20 cellular contexts compared by ENCODE assay signal in genomic region chr17:40115101-40115436, GRCh38. TPM values are rescaled to one million over a fixed set of nuclear protein-coding genes. Genes with fewer than 3 reads are reported as not detected.
DNase-seq lines count a peak whose midpoint lies in the region; ATAC-seq, FAIRE-seq and TF ChIP-seq lines count a peak whose summit lies in the region.
"Had no signal": no experiment of that assay in that cellular context is flagged by ENCODE, and none has a peak within 500 bp of the region (broad histone marks: within the 10 kb centered on the region; RNA-seq: fewer than 3 reads in every experiment).

No MANE protein-coding gene starts in this region.

- H3K27ac Mint-ChIP-seq in progenitor cell of endocrine pancreas, result peak overlapping the region; percentile 70
- H3K27ac Mint-ChIP-seq: CD4-positive, alpha-beta T cell had no signal

- H3K4me1 Mint-ChIP-seq in progenitor cell of endocrine pancreas (ENCODE audit: low read depth), result peaks cover 45% of the 10 kb centered on the region

- no peak overlapping the region for H4K8ac ChIP-seq in H1 (ENCODE audit: extremely low read depth, insufficient read depth, low read length)

- H2AFZ ChIP-seq in Loucy (ENCODE audit: low read length) (no peak overlapping the region), H1 (ENCODE audit: low read length) (no peak overlapping the region)

- H3K9ac ChIP-seq in Loucy (ENCODE audit: low read depth, low read length, poor library complexity, severe bottlenecking) (peak overlapping the region; percentile 5), H1 (replicated peaks in 1 of 4; ENCODE audit: extremely low read depth in 1 of 4, low read depth in 3 of 4, low read length in 3 of 4) (no peak overlapping the region; a peak in 1 of 7 replicates)

- CTCF ChIA-PET in A549 (lab: Yijun Ruan, JAX) (interaction anchor here (0.6 to 9.4 kb wide), 13 partner anchors 11 to 212 kb away, joined by 4 to 228 read pairs (median 84); partner anchors contain the start of genes CASC3, CSF3, MED24 and MSL1), H1 (lab: Charles Lee; ENCODE audit: partially characterized antibody) (interaction anchor here (0.7 to 8.9 kb wide), 14 partner anchors 14 to 171 kb away, joined by 3 to 135 read pairs (median 21); partner anchors contain the start of genes CSF3 and MSL1)

- TF ChIP-seq CTCF in A549 (IDR thresholded peaks at IDR 0.05) (no peak), Loucy (conservative IDR thresholded peaks at IDR 0.05; ENCODE audit: low read length) (no peak), H1 (IDR thresholded peaks at IDR 0.05; ENCODE audit: control extremely low read depth in 1 of 3, insufficient read depth in 1 of 3, low read depth in 1 of 3, low read length in 3 of 3) (no peak), progenitor cell of endocrine pancreas (IDR thresholded peaks at IDR 0.05; ENCODE audit: unreplicated experiment) (no peak)

- DNase-seq in A549 (ENCODE audit: low read depth in 1 of 2, low spot score in 1 of 2), result no peak
- no peak for DNase-seq in H1 (ENCODE audit: low read depth in 1 of 2, low spot score in 2 of 2)
- no peak for DNase-seq in progenitor cell of endocrine pancreas (ENCODE audit: low spot score, unreplicated experiment)
- no peak for DNase-seq in NCI-H1436 (lab: John Stamatoyannopoulos, UW)
- DNase-seq in NCI-H510A (lab: John Stamatoyannopoulos, UW), result no peak
- DNase-seq in activated CD4-positive, alpha-beta T cell treated with anti-CD3 and anti-CD28 coated beads, Interleukin-2, amount 50 U/mL, for 48 hours, result no peak
- no peak for DNase-seq in pons (ENCODE audit: low spot score)
- DNase-seq: activated CD4-positive, alpha-beta T cell treated with anti-CD3 and anti-CD28 coated beads, Interleukin-2, amount 50 U/mL, for 1 hour; activated naive CD4-positive, alpha-beta T cell treated with anti-CD3 and anti-CD28 coated beads, Interleukin-2, amount 50 U/mL, for 16 hours; CD4-positive, alpha-beta T cell; NCI-H2081 treated with DMSO at 0.1 percent for 48 hours; occipital lobe; upper lobe of left lung had no signal

- POLR2A ChIA-PET in A549 (lab: Yijun Ruan, JAX), result interaction anchor here (1.7 to 7.9 kb wide), 4 partner anchors 9 to 61 kb away, joined by 8 to 173 read pairs (median 62); partner anchors contain the start of genes CASC3, MED24, MSL1 and NR1D1
- POLR2A ChIA-PET in H1 (lab: Charles Lee; ENCODE audit: partially characterized antibody), result interaction anchor here (0.6 to 16.7 kb wide), 10 partner anchors 8 to 1581 kb away, joined by 3 to 399 read pairs (median 5); partner anchors contain the start of genes CASC3, MED24, MSL1 and NR1D1

- H3K23ac ChIP-seq in H1 (ENCODE audit: insufficient read length), result no peak overlapping the region

- H3K4me2 ChIP-seq in A549 (peak overlapping the region; percentile 87; the same call in 1 of the 3 replicates), Loucy (ENCODE audit: low read depth, low read length, poor library complexity, severe bottlenecking) (no peak overlapping the region), H1 (ENCODE audit: insufficient read depth in 1 of 2, low read depth in 2 of 2, low read length in 2 of 2) (no peak overlapping the region)

- H4K20me1 ChIP-seq in Loucy (ENCODE audit: insufficient read depth, low read length, poor library complexity, severe bottlenecking) (no peaks in the 10 kb centered on the region), H1 (replicated peaks in 1 of 2; ENCODE audit: control insufficient read depth in 1 of 2, insufficient read depth in 2 of 2, low read length in 2 of 2) (no peaks in the 10 kb centered on the region)

- H3K27me3 ChIP-seq in Loucy (ENCODE audit: insufficient read depth, low read length, poor library complexity, severe bottlenecking) (no peaks in the 10 kb centered on the region), H1 (replicated peaks in 1 of 4; ENCODE audit: control insufficient read depth in 3 of 4, extremely low read depth in 1 of 4, insufficient read depth in 3 of 4, low read length in 3 of 4) (no peaks in the 10 kb centered on the region)
- H3K27me3 ChIP-seq: brain microvascular endothelial cell, gastroesophageal sphincter, upper lobe of left lung had no signal

- no peak overlapping the region for H3K18ac ChIP-seq in H1 (ENCODE audit: extremely low read depth, low read length)

- no peak overlapping the region for H3K4ac ChIP-seq in H1 (replicated peaks; ENCODE audit: insufficient read length, low read depth, low read length)

- H3F3A ChIP-seq in Loucy (ENCODE audit: low read depth), result no peaks in the 10 kb centered on the region; the same call in 1 of the 2 replicates

- H2BK15ac ChIP-seq in H1 (ENCODE audit: low read length), result no peak overlapping the region

- H3K9me3 ChIP-seq in A549 (no peaks in the 10 kb centered on the region), Loucy (ENCODE audit: insufficient read depth, low read depth, low read length) (no peaks in the 10 kb centered on the region), H1 (ENCODE audit: insufficient read depth in 2 of 2, low read depth in 1 of 2, low read length in 1 of 2) (no peaks in the 10 kb centered on the region)
- H3K9me3 ChIP-seq: gastroesophageal sphincter, upper lobe of left lung had no signal

- no peaks in the 10 kb centered on the region for H3K9me2 ChIP-seq in Loucy (replicated peaks; ENCODE audit: low read depth, low read length)

- H3K14ac ChIP-seq in H1 (ENCODE audit: insufficient read length), result no peak overlapping the region

- no peak overlapping the region for H2BK12ac ChIP-seq in H1 (ENCODE audit: low read depth, low read length)

- H3K23me2 ChIP-seq in H1 (ENCODE audit: low read depth, low read length), result no peaks in the 10 kb centered on the region

- no peaks in the 10 kb centered on the region for H3K27me3 Mint-ChIP-seq in progenitor cell of endocrine pancreas
- H3K27me3 Mint-ChIP-seq: CD4-positive, alpha-beta T cell had no signal

- H3K4me1 ChIP-seq in A549 (peaks cover 47% of the 10 kb centered on the region), Loucy (ENCODE audit: insufficient read depth, low read length, poor library complexity, severe bottlenecking) (peaks cover 40% of the 10 kb centered on the region), H1 (replicated peaks in 1 of 4; ENCODE audit: control insufficient read depth in 3 of 4, insufficient read depth in 4 of 4, low read length in 3 of 4) (peaks cover 18 to 33% (median 26%) of the 10 kb centered on the region in 4 experiments)

- no peaks in the 10 kb centered on the region for H3K9me3 Mint-ChIP-seq in progenitor cell of endocrine pancreas (ENCODE audit: low read depth)
- H3K9me3 Mint-ChIP-seq: CD4-positive, alpha-beta T cell had no signal

- no peaks in the 10 kb centered on the region for H3K36me3 Mint-ChIP-seq in progenitor cell of endocrine pancreas (ENCODE audit: insufficient read depth)

- TF ChIP-seq RAD21 in A549 (conservative IDR thresholded peaks at IDR 0.05 in 1 of 2, IDR thresholded peaks at IDR 0.05 in 1 of 2) (no peak), H1 (IDR thresholded peaks at IDR 0.05 in 1 of 2, conservative IDR thresholded peaks at IDR 0.05 in 1 of 2; ENCODE audit: low read depth in 2 of 2, low read length in 2 of 2) (no peak)

- H2BK20ac ChIP-seq in H1 (ENCODE audit: low read length), result no peak overlapping the region

- H3K4me3 ChIP-seq in A549, result no peak overlapping the region
- no peak overlapping the region for H3K4me3 ChIP-seq in Loucy (ENCODE audit: low read length, poor library complexity, severe bottlenecking)
- no peak overlapping the region for H3K4me3 ChIP-seq in H1 (ENCODE audit: extremely low read depth in 1 of 4, insufficient read depth in 2 of 4, low read depth in 3 of 4, low read length in 4 of 4)
- H3K4me3 ChIP-seq: gastroesophageal sphincter, skin epidermis, upper lobe of left lung had no signal

- WGBS in A549 (ENCODE audit: missing lambda C conversion rate), result 83% methylated on average over 2 of the region's 2 CpGs
- WGBS in H1 (ENCODE audit: extremely low coverage in 1 of 2, insufficient coverage in 1 of 2, insufficient read length in 1 of 2, insufficient replicate concordance in 2 of 2, low coverage in 1 of 2, low lambda C conversion rate in 2 of 2, missing lambda C conversion rate in 1 of 2), 2 experiments, result 67% methylated on average over 2 of the region's 2 CpGs; no CpG with 5 or more reads in 1 of the 2 experiments

- no peak overlapping the region for H2BK5ac ChIP-seq in H1 (ENCODE audit: low read depth, low read length)

- H2AK5ac ChIP-seq in H1 (ENCODE audit: low read depth, low read length), result no peak overlapping the region

- H4K5ac ChIP-seq in H1 (ENCODE audit: insufficient read length, low read depth, low read length), result no peak overlapping the region

- H2BK120ac ChIP-seq in H1 (replicated peaks; ENCODE audit: low read depth, low read length), result no peak overlapping the region

- H3K4me3 Mint-ChIP-seq in progenitor cell of endocrine pancreas (ENCODE audit: low read depth), result no peak overlapping the region

- no peak overlapping the region for H3K56ac ChIP-seq in H1 (replicated peaks; ENCODE audit: insufficient read length, low read depth, low read length)

- FAIRE-seq in A549 (lab: Jason Lieb, UNC) (no peak), H1 (lab: Jason Lieb, UNC) (no peak)
- FAIRE-seq: H54, TTC549 had no signal

- peaks cover 2% of the 10 kb centered on the region; the same call in 1 of the 2 replicates for H3K79me1 ChIP-seq in H1 (ENCODE audit: low read depth, low read length)

- no peak for ATAC-seq in A549
- ATAC-seq: gastroesophageal sphincter, left colon had no signal

- H3K79me2 ChIP-seq in Loucy (ENCODE audit: insufficient read depth, low read length) (peaks cover 4% of the 10 kb centered on the region; the same call in 1 of the 2 replicates), H1 (ENCODE audit: control insufficient read depth in 1 of 2, insufficient read depth in 2 of 2, low read length in 2 of 2) (peaks cover 0 to 4% of the 10 kb centered on the region in 2 experiments; a peak in 3 of 4 replicates)

- TF ChIP-seq EP300 in A549 (IDR thresholded peaks at IDR 0.05) (no peak), H1 (IDR thresholded peaks at IDR 0.05; ENCODE audit: borderline replicate concordance in 1 of 2, low read depth in 2 of 2, low read length in 2 of 2) (no peak)

- peak overlapping the region in 1 of 2 experiments; percentile 93; a peak in 3 of 6 replicates for H3K27ac ChIP-seq in A549
- no peak overlapping the region for H3K27ac ChIP-seq in H1 (ENCODE audit: low read depth, low read length)
- H3K27ac ChIP-seq: brain microvascular endothelial cell had no signal

- no peak overlapping the region for H4K91ac ChIP-seq in H1 (replicated peaks; ENCODE audit: insufficient read length, low read length)

- H3K36me3 ChIP-seq in Loucy (ENCODE audit: insufficient read depth, low read length) (no peaks in the 10 kb centered on the region), H1 (ENCODE audit: control insufficient read depth in 2 of 4, insufficient read depth in 4 of 4, low read length in 3 of 4) (peaks cover 0 to 3% (median 0%) of the 10 kb centered on the region in 4 experiments; a peak in 1 of 8 replicates)
- H3K36me3 ChIP-seq: brain microvascular endothelial cell, gastroesophageal sphincter, upper lobe of left lung had no signal

- TF ChIP-seq POLR2A in A549 (IDR thresholded peaks at IDR 0.05; ENCODE audit: low read length), result no peak
- no peak for TF ChIP-seq POLR2A in H1 (IDR thresholded peaks at IDR 0.05; ENCODE audit: control extremely low read depth in 1 of 2, low read depth in 2 of 2, low read length in 2 of 2)

RNA-seq across cellular contexts. Expression of gene MSL1, which starts 6.7 kb away (rescaled TPM):
- 87.8 and 95.1 TPM in 2 replicates for polyA plus RNA-seq in A549 (2011; rRNA removed)
- 24.3 and 30.5 TPM in 2 replicates for polyA plus RNA-seq in A549 (2012; cell fraction: cytosol; rRNA removed)
- 28.3 and 28.4 TPM in 2 replicates for polyA plus RNA-seq in A549 (2012; cell fraction: nucleus; rRNA removed)
- polyA plus RNA-seq in A549 (2017; fragmentation: RNase III; extraction: RNeasy Plus Mini Kit Qiagen cat#74134 plus additional on column Dnase treatment), result 60.4 to 70.1 TPM (median 64.8 TPM) in 3 replicates
- 32.5 and 33.0 TPM in 2 replicates for polyA minus RNA-seq in A549 (2011; rRNA and poly(A)+ RNA removed)
- total RNA-seq in H1 (2021; fragmentation: NEBNext Ultra II Directional; extraction: Animal tissue kit (Norgen Biotek cat#: 25700)), result 66.5 and 69.2 TPM in 2 replicates
- 18.2 and 24.1 TPM in 2 replicates for polyA plus RNA-seq in H1 (2011; rRNA removed)
- 39.2 TPM for polyA plus RNA-seq in H1 (2011; cell fraction: cytosol; rRNA removed)
- polyA plus RNA-seq in H1 (2011; cell fraction: nucleus; rRNA removed), result 50.9 TPM
- polyA plus RNA-seq in H1 (2012, experiment 1 of 2), result 47.3 to 75.1 TPM (median 51.3 TPM) in 4 replicates
- polyA plus RNA-seq in H1 (2012, experiment 2 of 2), result 24.4 TPM
- polyA plus RNA-seq in H1 (2013, experiment 1 of 2), result 59.8 TPM
- 53.4 TPM for polyA plus RNA-seq in H1 (2013, experiment 2 of 2)
- 35.9 and 42.1 TPM in 2 replicates for polyA minus RNA-seq in H1 (2011; rRNA and poly(A)+ RNA removed)
- polyA minus RNA-seq in H1 (2011; cell fraction: cytosol; rRNA and poly(A)+ RNA removed), result 35.1 TPM
- 36.6 TPM for polyA minus RNA-seq in H1 (2011; cell fraction: nucleus; rRNA and poly(A)+ RNA removed)
- 137 and 143 TPM in 2 replicates for total RNA-seq in progenitor cell of endocrine pancreas

RNA-seq across cellular contexts. Expression of gene NR1D1, which starts 14.7 kb away (rescaled TPM):
- 1.2 and 2.4 TPM in 2 replicates for polyA plus RNA-seq in A549 (2011; rRNA removed)
- polyA plus RNA-seq in A549 (2012; cell fraction: cytosol; rRNA removed), result 5.7 and 6.5 TPM in 2 replicates
- polyA plus RNA-seq in A549 (2012; cell fraction: nucleus; rRNA removed), result 12.1 and 15.2 TPM in 2 replicates
- polyA plus RNA-seq in A549 (2017; fragmentation: RNase III; extraction: RNeasy Plus Mini Kit Qiagen cat#74134 plus additional on column Dnase treatment), result 3.0 to 4.6 TPM (median 4.4 TPM) in 3 replicates
- polyA minus RNA-seq in A549 (2011; rRNA and poly(A)+ RNA removed), result 4.0 and 6.0 TPM in 2 replicates
- total RNA-seq in H1 (2021; fragmentation: NEBNext Ultra II Directional; extraction: Animal tissue kit (Norgen Biotek cat#: 25700)), result 4.3 and 4.6 TPM in 2 replicates
- 1.5 and 3.4 TPM in 2 replicates for polyA plus RNA-seq in H1 (2011; rRNA removed)
- 0.79 TPM for polyA plus RNA-seq in H1 (2011; cell fraction: cytosol; rRNA removed)
- 4.7 TPM for polyA plus RNA-seq in H1 (2011; cell fraction: nucleus; rRNA removed)
- polyA plus RNA-seq in H1 (2012, experiment 1 of 2), result 5.4 to 7.1 TPM (median 6.1 TPM) in 4 replicates
- 6.5 TPM for polyA plus RNA-seq in H1 (2012, experiment 2 of 2)
- 3.1 TPM for polyA plus RNA-seq in H1 (2013, experiment 1 of 2)
- 3.0 TPM for polyA plus RNA-seq in H1 (2013, experiment 2 of 2)
- 1.4 and 2.9 TPM in 2 replicates for polyA minus RNA-seq in H1 (2011; rRNA and poly(A)+ RNA removed)
- 2.5 TPM for polyA minus RNA-seq in H1 (2011; cell fraction: cytosol; rRNA and poly(A)+ RNA removed)
- 2.7 TPM for polyA minus RNA-seq in H1 (2011; cell fraction: nucleus; rRNA and poly(A)+ RNA removed)
- total RNA-seq in progenitor cell of endocrine pancreas, result 2.4 and 2.6 TPM in 2 replicates

RNA-seq across cellular contexts. Expression of gene CASC3, which starts 25.3 kb away (rescaled TPM):
- polyA plus RNA-seq in A549 (2011; rRNA removed) (62.8 and 67.9 TPM in 2 replicates), A549 (2017; fragmentation: RNase III; extraction: RNeasy Plus Mini Kit Qiagen cat#74134 plus additional on column Dnase treatment) (44.5 to 48.2 TPM (median 45.5 TPM) in 3 replicates), H1 (2011; rRNA removed) (80.2 and 85.7 TPM in 2 replicates)
- 30.9 and 36.2 TPM in 2 replicates for polyA plus RNA-seq in A549 (2012; cell fraction: cytosol; rRNA removed)
- 79.2 and 100 TPM in 2 replicates for polyA plus RNA-seq in A549 (2012; cell fraction: nucleus; rRNA removed)
- polyA minus RNA-seq in A549 (2011; rRNA and poly(A)+ RNA removed), result 51.1 and 56.5 TPM in 2 replicates
- 114 and 116 TPM in 2 replicates for total RNA-seq in H1 (2021; fragmentation: NEBNext Ultra II Directional; extraction: Animal tissue kit (Norgen Biotek cat#: 25700))
- polyA plus RNA-seq in H1 (2011; cell fraction: cytosol; rRNA removed), result 63.6 TPM
- polyA plus RNA-seq in H1 (2011; cell fraction: nucleus; rRNA removed), result 136 TPM
- 79.5 to 94.5 TPM (median 87.8 TPM) in 4 replicates for polyA plus RNA-seq in H1 (2012, experiment 1 of 2)
- 49.9 TPM for polyA plus RNA-seq in H1 (2012, experiment 2 of 2)
- polyA plus RNA-seq in H1 (2013, experiment 1 of 2), result 60.2 TPM
- polyA plus RNA-seq in H1 (2013, experiment 2 of 2), result 58.7 TPM
- polyA minus RNA-seq in H1 (2011; rRNA and poly(A)+ RNA removed), result 76.1 and 78.3 TPM in 2 replicates
- 36.5 TPM for polyA minus RNA-seq in H1 (2011; cell fraction: cytosol; rRNA and poly(A)+ RNA removed)
- polyA minus RNA-seq in H1 (2011; cell fraction: nucleus; rRNA and poly(A)+ RNA removed), result 81.4 TPM
- total RNA-seq in progenitor cell of endocrine pancreas, result 121 and 122 TPM in 2 replicates

RNA-seq across cellular contexts. Expression of gene THRA, which starts 52.3 kb away (rescaled TPM):
- polyA plus RNA-seq in A549 (2011; rRNA removed), result 20.1 and 27.4 TPM in 2 replicates
- 12.5 and 15.3 TPM in 2 replicates for polyA plus RNA-seq in A549 (2012; cell fraction: cytosol; rRNA removed)
- polyA plus RNA-seq in A549 (2012; cell fraction: nucleus; rRNA removed), result 10.5 and 13.1 TPM in 2 replicates
- polyA plus RNA-seq in A549 (2017; fragmentation: RNase III; extraction: RNeasy Plus Mini Kit Qiagen cat#74134 plus additional on column Dnase treatment), result 16.1 to 23.7 TPM (median 22.5 TPM) in 3 replicates
- 25.5 and 26.9 TPM in 2 replicates for polyA minus RNA-seq in A549 (2011; rRNA and poly(A)+ RNA removed)
- 10.2 and 11.8 TPM in 2 replicates for total RNA-seq in H1 (2021; fragmentation: NEBNext Ultra II Directional; extraction: Animal tissue kit (Norgen Biotek cat#: 25700))
- 6.4 and 8.2 TPM in 2 replicates for polyA plus RNA-seq in H1 (2011; rRNA removed)
- polyA plus RNA-seq in H1 (2011; cell fraction: cytosol; rRNA removed), result 7.4 TPM
- 13.1 TPM for polyA plus RNA-seq in H1 (2011; cell fraction: nucleus; rRNA removed)
- 7.9 to 11.1 TPM (median 10.1 TPM) in 4 replicates for polyA plus RNA-seq in H1 (2012, experiment 1 of 2)
- polyA plus RNA-seq in H1 (2012, experiment 2 of 2), result 7.6 TPM
- 5.0 TPM for polyA plus RNA-seq in H1 (2013, experiment 1 of 2)
- 4.5 TPM for polyA plus RNA-seq in H1 (2013, experiment 2 of 2)
- 8.4 and 11.6 TPM in 2 replicates for polyA minus RNA-seq in H1 (2011; rRNA and poly(A)+ RNA removed)
- 6.2 TPM for polyA minus RNA-seq in H1 (2011; cell fraction: cytosol; rRNA and poly(A)+ RNA removed)
- polyA minus RNA-seq in H1 (2011; cell fraction: nucleus; rRNA and poly(A)+ RNA removed), result 4.3 TPM
- 21.3 and 25.0 TPM in 2 replicates for total RNA-seq in progenitor cell of endocrine pancreas

Comparison
In these comparisons a context has a peak if more than half of its experiments do, and no peak if none do; other contexts are left out.
1. Of the 18 proteins assayed by ChIP-seq in both H1 and A549: peak only in H1: KDM1A; only in A549: none; in both: none; in neither: 17.